In the genomic region with DNA sequence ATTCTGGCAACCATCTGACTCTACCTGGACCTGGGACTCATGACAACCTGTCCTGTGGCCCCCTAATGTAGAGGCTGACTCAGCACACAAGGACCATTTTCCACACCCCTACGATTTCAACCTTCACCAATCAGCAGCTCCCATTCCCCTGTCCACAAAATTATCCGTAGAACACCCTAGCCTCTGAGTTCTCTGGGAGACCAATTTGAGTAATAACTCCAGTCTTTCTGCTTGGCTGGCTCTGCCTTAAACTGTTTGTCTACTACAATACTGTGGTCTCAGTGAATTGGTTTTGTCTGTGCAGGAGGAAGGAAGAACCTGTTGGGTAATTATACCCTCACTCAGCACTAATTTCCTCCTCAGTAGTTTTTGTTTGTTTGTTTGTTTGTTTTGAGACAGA, we compare ENCODE assay signal across 9 cellular contexts.
DNase-seq lines count a peak whose midpoint lies in the region; ATAC-seq and TF ChIP-seq lines count a peak whose summit lies in the region.
"Had no signal": no experiment of that assay in that cellular context is flagged by ENCODE, and none has a peak within 500 bp of the region (broad histone marks: within the 10 kb centered on the region; RNA-seq: fewer than 3 reads in every experiment).

No MANE protein-coding gene starts in this region.

- no peaks in the 10 kb centered on the region for H3K9me3 Mint-ChIP-seq in activated naive CD4-positive, alpha-beta T cell treated with anti-CD3 and anti-CD28 coated beads, Interleukin-2, amount 50 U/mL, for 72 hours
- H3K9me3 Mint-ChIP-seq in activated naive CD4-positive, alpha-beta T cell treated with anti-CD3 and anti-CD28 coated beads, Interleukin-2, amount 10 ng/mL, durations not matched to agents 7 days and 5 days = no peaks in the 10 kb centered on the region
- H3K9me3 Mint-ChIP-seq in immature natural killer cell = no peaks in the 10 kb centered on the region

- TF ChIP-seq EP300 in upper lobe of left lung (IDR thresholded peaks at IDR 0.05) = no peak

- ATAC-seq in activated naive CD4-positive, alpha-beta T cell treated with anti-CD3 and anti-CD28 coated beads, Interleukin-2, amount 50 U/mL, for 72 hours = no peak
- ATAC-seq in upper lobe of left lung (ENCODE audit: low FRiP score in 2 of 2) = no peak
- no peak for ATAC-seq in GM21515 (IDR thresholded peaks at IDR 0.05; ENCODE audit: unreplicated experiment)
- ATAC-seq in GM21526 (IDR thresholded peaks at IDR 0.05; ENCODE audit: low FRiP score, unreplicated experiment) = no peak

- peak overlapping the region; percentile 41 to 79 for H3K27ac Mint-ChIP-seq in activated naive CD4-positive, alpha-beta T cell treated with anti-CD3 and anti-CD28 coated beads, Interleukin-2, amount 50 U/mL, for 72 hours
- H3K27ac Mint-ChIP-seq in activated naive CD4-positive, alpha-beta T cell treated with anti-CD3 and anti-CD28 coated beads, Interleukin-2, amount 10 ng/mL, durations not matched to agents 7 days and 5 days = no peak overlapping the region
- peak overlapping the region in 5 of 6 donors; percentile 15 to 79 (median 62) for H3K27ac Mint-ChIP-seq in immature natural killer cell

- H3K4me3 ChIP-seq in SJSA1 (no peak overlapping the region), upper lobe of left lung (no peak overlapping the region), dorsolateral prefrontal cortex (no peak overlapping the region)

- H3K9me3 ChIP-seq in SJSA1 (replicated peaks) = no peaks in the 10 kb centered on the region
- no peaks in the 10 kb centered on the region for H3K9me3 ChIP-seq in upper lobe of left lung

- peaks cover 12% of the 10 kb centered on the region for H3K4me1 Mint-ChIP-seq in activated naive CD4-positive, alpha-beta T cell treated with anti-CD3 and anti-CD28 coated beads, Interleukin-2, amount 10 ng/mL, durations not matched to agents 7 days and 5 days
- H3K4me1 Mint-ChIP-seq in immature natural killer cell = peaks cover 28 to 68% of the 10 kb centered on the region in 2 donors

- H3K27me3 Mint-ChIP-seq in activated naive CD4-positive, alpha-beta T cell treated with anti-CD3 and anti-CD28 coated beads, Interleukin-2, amount 10 ng/mL, durations not matched to agents 7 days and 5 days = no peaks in the 10 kb centered on the region
- H3K27me3 Mint-ChIP-seq in immature natural killer cell (ENCODE audit: low read depth in 3 of 3) = peaks cover 0 to 2% (median 0%) of the 10 kb centered on the region in 3 donors

- no peak overlapping the region for H3K4me3 Mint-ChIP-seq in activated naive CD4-positive, alpha-beta T cell treated with anti-CD3 and anti-CD28 coated beads, Interleukin-2, amount 10 ng/mL, durations not matched to agents 7 days and 5 days
- H3K4me3 Mint-ChIP-seq in immature natural killer cell = no peak overlapping the region

- no peak for DNase-seq in activated naive CD4-positive, alpha-beta T cell treated with anti-CD3 and anti-CD28 coated beads, Interleukin-2, amount 50 U/mL, for 72 hours (ENCODE audit: low spot score in 2 of 2)
- no peak for DNase-seq in activated naive CD4-positive, alpha-beta T cell treated with anti-CD3 and anti-CD28 coated beads, Interleukin-2, amount 10 ng/mL, durations not matched to agents 7 days and 5 days
- no peak for DNase-seq in SJSA1 (ENCODE audit: low read depth in 1 of 2, low spot score in 2 of 2)
- DNase-seq in immature natural killer cell = no peak
- no peak for DNase-seq in upper lobe of left lung
- DNase-seq in dorsolateral prefrontal cortex = no peak
- DNase-seq: MM.1S had no signal

- peaks cover 0 to 16% of the 10 kb centered on the region in 2 donors for H3K36me3 Mint-ChIP-seq in activated naive CD4-positive, alpha-beta T cell treated with anti-CD3 and anti-CD28 coated beads, Interleukin-2, amount 50 U/mL, for 72 hours
- H3K36me3 Mint-ChIP-seq in activated naive CD4-positive, alpha-beta T cell treated with anti-CD3 and anti-CD28 coated beads, Interleukin-2, amount 10 ng/mL, durations not matched to agents 7 days and 5 days = no peaks in the 10 kb centered on the region
- H3K36me3 Mint-ChIP-seq in immature natural killer cell = peaks cover 0 to 8% (median 4%) of the 10 kb centered on the region in 3 donors

- H3K4me1 ChIP-seq in SJSA1 (replicated peaks) (peaks cover 50% of the 10 kb centered on the region), upper lobe of left lung (peaks cover 8 to 30% (median 18%) of the 10 kb centered on the region in 4 donors)

- H3K36me3 ChIP-seq in SJSA1 (peaks cover 3% of the 10 kb centered on the region; the same call in 1 of the 2 replicates), upper lobe of left lung (no peaks in the 10 kb centered on the region)

- TF ChIP-seq CTCF in upper lobe of left lung (IDR thresholded peaks at IDR 0.05) = no peak
- no peak for TF ChIP-seq CTCF in dorsolateral prefrontal cortex (IDR thresholded peaks at IDR 0.05 in 54 of 56, conservative IDR thresholded peaks at IDR 0.05 in 2 of 56; ENCODE audit: low read depth in 1 of 56, partially characterized antibody in 56 of 56)

- 65 to 82% methylated on average over 2 of the region's 2 CpGs for WGBS in upper lobe of left lung, 2 donors

- TF ChIP-seq POLR2A in upper lobe of left lung (IDR thresholded peaks at IDR 0.05) = no peak

- peak overlapping the region; percentile 99 for H3K27ac ChIP-seq in SJSA1
- peak overlapping the region; percentile 67 to 76 (median 72) for H3K27ac ChIP-seq in upper lobe of left lung
- H3K27ac ChIP-seq in dorsolateral prefrontal cortex = peak overlapping the region in 1 of 59 donors; percentile 38

- intact Hi-C loops in dorsolateral prefrontal cortex (cut with DNase I) = no loop called here

- no peaks in the 10 kb centered on the region for H3K27me3 ChIP-seq in SJSA1 (replicated peaks)
- no peaks in the 10 kb centered on the region for H3K27me3 ChIP-seq in upper lobe of left lung
- H3K27me3 ChIP-seq in dorsolateral prefrontal cortex = no peaks in the 10 kb centered on the region

- CTCF ChIA-PET in activated naive CD4-positive, alpha-beta T cell treated with anti-CD3 and anti-CD28 coated beads, Interleukin-2, amount 10 ng/mL, durations not matched to agents 7 days and 5 days (lab: Charles Lee) = interaction anchor here (1.1 kb wide), 1 partner anchor 231 kb away, joined by 3 read pairs; no protein-coding TSS in a partner anchor
